In the genomic region with DNA sequence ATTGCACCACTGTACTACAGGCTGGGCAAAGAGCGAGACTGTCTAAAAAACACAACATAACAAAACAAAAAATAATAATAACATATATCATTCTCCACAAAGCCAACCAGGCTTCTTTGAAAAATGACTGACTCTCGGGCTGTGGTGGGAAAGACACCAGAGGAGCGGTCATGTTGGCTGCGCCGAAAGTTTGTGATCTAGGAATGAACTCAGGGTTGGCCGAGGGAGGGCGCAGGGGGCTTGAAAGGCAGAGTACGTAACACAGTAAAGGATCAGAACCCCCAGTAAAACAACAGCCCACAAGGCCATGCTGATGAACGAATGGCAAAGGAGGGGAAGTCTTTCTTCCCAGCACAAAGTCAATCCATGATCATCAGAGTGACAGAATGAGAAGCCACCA, we compare ENCODE assay signal across 1 cellular context.
TF ChIP-seq lines count a peak whose summit lies in the region.

No MANE protein-coding gene starts in this region.

TF ChIP-seq in WTC11, 78 proteins besides CTCF, POLR2A, EP300 and RAD21 (continued from another document):
- TF ChIP-seq, protein P1, sequence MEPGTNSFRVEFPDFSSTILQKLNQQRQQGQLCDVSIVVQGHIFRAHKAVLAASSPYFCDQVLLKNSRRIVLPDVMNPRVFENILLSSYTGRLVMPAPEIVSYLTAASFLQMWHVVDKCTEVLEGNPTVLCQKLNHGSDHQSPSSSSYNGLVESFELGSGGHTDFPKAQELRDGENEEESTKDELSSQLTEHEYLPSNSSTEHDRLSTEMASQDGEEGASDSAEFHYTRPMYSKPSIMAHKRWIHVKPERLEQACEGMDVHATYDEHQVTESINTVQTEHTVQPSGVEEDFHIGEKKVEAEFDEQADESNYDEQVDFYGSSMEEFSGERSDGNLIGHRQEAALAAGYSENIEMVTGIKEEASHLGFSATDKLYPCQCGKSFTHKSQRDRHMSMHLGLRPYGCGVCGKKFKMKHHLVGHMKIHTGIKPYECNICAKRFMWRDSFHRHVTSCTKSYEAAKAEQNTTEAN (CRISPR knock-in tag; IDR thresholded peaks at IDR 0.05): no peak
- TF ChIP-seq ZNF416 (CRISPR knock-in tag; IDR thresholded peaks at IDR 0.05) (no peak), ZNF219 (CRISPR knock-in tag; IDR thresholded peaks at IDR 0.05; ENCODE audit: borderline replicate concordance) (no peak), ESRRA (CRISPR knock-in tag; IDR thresholded peaks at IDR 0.05; ENCODE audit: borderline replicate concordance) (no peak), SP1 (CRISPR knock-in tag; conservative IDR thresholded peaks at IDR 0.05) (no peak), SMAD3 (CRISPR knock-in tag; IDR thresholded peaks at IDR 0.05; ENCODE audit: borderline replicate concordance) (no peak), TEAD1 (CRISPR knock-in tag; IDR thresholded peaks at IDR 0.05) (no peak)
- TF ChIP-seq, protein P2, sequence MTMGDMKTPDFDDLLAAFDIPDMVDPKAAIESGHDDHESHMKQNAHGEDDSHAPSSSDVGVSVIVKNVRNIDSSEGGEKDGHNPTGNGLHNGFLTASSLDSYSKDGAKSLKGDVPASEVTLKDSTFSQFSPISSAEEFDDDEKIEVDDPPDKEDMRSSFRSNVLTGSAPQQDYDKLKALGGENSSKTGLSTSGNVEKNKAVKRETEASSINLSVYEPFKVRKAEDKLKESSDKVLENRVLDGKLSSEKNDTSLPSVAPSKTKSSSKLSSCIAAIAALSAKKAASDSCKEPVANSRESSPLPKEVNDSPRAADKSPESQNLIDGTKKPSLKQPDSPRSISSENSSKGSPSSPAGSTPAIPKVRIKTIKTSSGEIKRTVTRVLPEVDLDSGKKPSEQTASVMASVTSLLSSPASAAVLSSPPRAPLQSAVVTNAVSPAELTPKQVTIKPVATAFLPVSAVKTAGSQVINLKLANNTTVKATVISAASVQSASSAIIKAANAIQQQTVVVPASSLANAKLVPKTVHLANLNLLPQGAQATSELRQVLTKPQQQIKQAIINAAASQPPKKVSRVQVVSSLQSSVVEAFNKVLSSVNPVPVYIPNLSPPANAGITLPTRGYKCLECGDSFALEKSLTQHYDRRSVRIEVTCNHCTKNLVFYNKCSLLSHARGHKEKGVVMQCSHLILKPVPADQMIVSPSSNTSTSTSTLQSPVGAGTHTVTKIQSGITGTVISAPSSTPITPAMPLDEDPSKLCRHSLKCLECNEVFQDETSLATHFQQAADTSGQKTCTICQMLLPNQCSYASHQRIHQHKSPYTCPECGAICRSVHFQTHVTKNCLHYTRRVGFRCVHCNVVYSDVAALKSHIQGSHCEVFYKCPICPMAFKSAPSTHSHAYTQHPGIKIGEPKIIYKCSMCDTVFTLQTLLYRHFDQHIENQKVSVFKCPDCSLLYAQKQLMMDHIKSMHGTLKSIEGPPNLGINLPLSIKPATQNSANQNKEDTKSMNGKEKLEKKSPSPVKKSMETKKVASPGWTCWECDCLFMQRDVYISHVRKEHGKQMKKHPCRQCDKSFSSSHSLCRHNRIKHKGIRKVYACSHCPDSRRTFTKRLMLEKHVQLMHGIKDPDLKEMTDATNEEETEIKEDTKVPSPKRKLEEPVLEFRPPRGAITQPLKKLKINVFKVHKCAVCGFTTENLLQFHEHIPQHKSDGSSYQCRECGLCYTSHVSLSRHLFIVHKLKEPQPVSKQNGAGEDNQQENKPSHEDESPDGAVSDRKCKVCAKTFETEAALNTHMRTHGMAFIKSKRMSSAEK (CRISPR knock-in tag; IDR thresholded peaks at IDR 0.05; ENCODE audit: borderline replicate concordance): no peak
